ENCODE assay signal across 2 cellular contexts in genomic region chr3:172307143-172307560, GRCh38.
TF ChIP-seq lines count a peak whose summit lies in the region.

No MANE protein-coding gene starts in this region.

TF ChIP-seq in HepG2, 621 proteins besides CTCF, POLR2A, EP300 and RAD21:
- TF ChIP-seq ZNF746 (CRISPR knock-in tag; IDR thresholded peaks at IDR 0.05) (no peak), MEIS2 (CRISPR knock-in tag; IDR thresholded peaks at IDR 0.05) (no peak), ERF (CRISPR knock-in tag; IDR thresholded peaks at IDR 0.05) (no peak), NFE2 (CRISPR knock-in tag; IDR thresholded peaks at IDR 0.05) (no peak), ZNF138 (CRISPR knock-in tag; IDR thresholded peaks at IDR 0.05; ENCODE audit: low read depth) (no peak), ZNF790 (CRISPR knock-in tag; IDR thresholded peaks at IDR 0.05; ENCODE audit: borderline replicate concordance) (no peak), NAIF1 (CRISPR knock-in tag; IDR thresholded peaks at IDR 0.05; ENCODE audit: borderline replicate concordance) (no peak), MXI1 (IDR thresholded peaks at IDR 0.05; ENCODE audit: borderline replicate concordance, low read depth, low read length) (0 out of 3 replicates have a peak, but pooled peaks have one; percentile 12), POLR2G (IDR thresholded peaks at IDR 0.05; ENCODE audit: low read depth, low read length) (peak; percentile 54; the same call in 1 of the 2 replicates), AGO1 (IDR thresholded peaks at IDR 0.05; ENCODE audit: low read depth, low read length, poor library complexity, severe bottlenecking) (no peak), ISL2 (CRISPR knock-in tag; IDR thresholded peaks at IDR 0.05) (no peak), SRY (CRISPR knock-in tag; IDR thresholded peaks at IDR 0.05) (no peak), SAFB2 (CRISPR knock-in tag; IDR thresholded peaks at IDR 0.05; ENCODE audit: borderline replicate concordance, low read depth) (no peak), ZNF878 (CRISPR knock-in tag; IDR thresholded peaks at IDR 0.05) (no peak), ZXDC (CRISPR knock-in tag; IDR thresholded peaks at IDR 0.05) (no peak), ZNF761 (CRISPR knock-in tag; conservative IDR thresholded peaks at IDR 0.05) (no peak), ZBTB4 (CRISPR knock-in tag; IDR thresholded peaks at IDR 0.05; ENCODE audit: borderline replicate concordance) (no peak), ZC3H4 (CRISPR knock-in tag; IDR thresholded peaks at IDR 0.05; ENCODE audit: borderline replicate concordance) (no peak), RBM22 (optimal IDR thresholded peaks at IDR 0.05; ENCODE audit: low read length) (peak; percentile 97), AGO2 (optimal IDR thresholded peaks at IDR 0.05; ENCODE audit: low read depth, low read length) (no peak)
TF ChIP-seq in HepG2: peak in this region for 3.

TF ChIP-seq in GM23338, 12 proteins besides CTCF, POLR2A, EP300 and RAD21:
- TF ChIP-seq CREB1 (CRISPR knock-in tag; IDR thresholded peaks at IDR 0.05; ENCODE audit: low read depth): no peak
- TF ChIP-seq ZNF331 (CRISPR knock-in tag; IDR thresholded peaks at IDR 0.05; ENCODE audit: low read depth): no peak
- no peak for TF ChIP-seq ETS1 (IDR thresholded peaks at IDR 0.05)
- no peak for TF ChIP-seq JUNB (IDR thresholded peaks at IDR 0.05; ENCODE audit: unreplicated experiment)
- no peak for TF ChIP-seq POLR2AphosphoS5 (IDR thresholded peaks at IDR 0.05; ENCODE audit: low read depth)
- TF ChIP-seq EZH2phosphoT487 (IDR thresholded peaks at IDR 0.05; ENCODE audit: unreplicated experiment): no peak
- TF ChIP-seq STAT1 (IDR thresholded peaks at IDR 0.05; ENCODE audit: unreplicated experiment): no peak
- TF ChIP-seq REST (IDR thresholded peaks at IDR 0.05; ENCODE audit: unreplicated experiment): no peak
- TF ChIP-seq EZH2 (IDR thresholded peaks at IDR 0.05; ENCODE audit: low read depth, unreplicated experiment): no peak
- TF ChIP-seq ZNF462 (CRISPR knock-in tag; IDR thresholded peaks at IDR 0.05): no peak
- TF ChIP-seq ZNF114 (CRISPR knock-in tag; IDR thresholded peaks at IDR 0.05): no peak
